8 cellular contexts compared by ENCODE assay signal in the genomic region with DNA sequence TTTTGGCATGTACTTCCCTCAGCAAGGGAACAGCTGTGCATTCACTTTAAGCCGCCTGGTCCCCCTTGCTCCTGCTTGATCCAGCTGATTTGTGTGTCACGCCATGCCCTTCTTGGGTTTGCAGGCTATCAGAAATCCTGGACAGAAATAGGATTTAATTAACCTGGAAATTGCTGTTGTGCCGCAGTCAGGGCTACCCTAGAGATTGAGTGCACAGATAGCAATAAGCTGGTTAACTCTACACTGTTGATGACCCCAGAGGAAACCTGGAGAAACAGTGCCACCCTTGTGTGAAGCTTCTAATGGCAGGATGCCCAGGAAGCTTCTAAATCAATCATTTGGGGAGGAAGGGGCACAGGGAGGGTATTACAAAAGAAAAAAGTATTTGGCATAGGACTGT.
DNase-seq lines count a peak whose midpoint lies in the region; ATAC-seq, FAIRE-seq and TF ChIP-seq lines count a peak whose summit lies in the region.

No MANE protein-coding gene starts in this region.

- H3K4me1 ChIP-seq in H1 (replicated peaks in 1 of 4; ENCODE audit: control insufficient read depth in 3 of 4, insufficient read depth in 4 of 4, low read length in 3 of 4) (peaks cover 5 to 38% (median 25%) of the 10 kb centered on the region in 4 experiments; a peak in 6 of 7 replicates), Peyer's patch (peaks cover 0 to 20% (median 0%) of the 10 kb centered on the region in 4 donors)

- H3K27me3 ChIP-seq in H1 (replicated peaks in 1 of 4; ENCODE audit: control insufficient read depth in 3 of 4, extremely low read depth in 1 of 4, insufficient read depth in 3 of 4, low read length in 3 of 4) = no peaks in the 10 kb centered on the region
- no peaks in the 10 kb centered on the region for H3K27me3 ChIP-seq in Peyer's patch

- H3K4me3 Mint-ChIP-seq in activated naive CD4-positive, alpha-beta T cell treated with anti-CD3 and anti-CD28 coated beads for 36 hours = no peak overlapping the region
- H3K4me3 Mint-ChIP-seq in type B pancreatic cell = peak overlapping the region; percentile 11

- intact Hi-C loops in activated naive CD4-positive, alpha-beta T cell treated with anti-CD3 and anti-CD28 coated beads for 36 hours (cut with micrococcal nuclease) = no loop called here

- 83% methylated on average over 3 of the region's 3 CpGs; no CpG with 5 or more reads in 1 of the 2 experiments for WGBS in H1 (ENCODE audit: extremely low coverage in 1 of 2, insufficient coverage in 1 of 2, insufficient read length in 1 of 2, insufficient replicate concordance in 2 of 2, low coverage in 1 of 2, low lambda C conversion rate in 2 of 2, missing lambda C conversion rate in 1 of 2), 2 experiments

- no peak overlapping the region for H2BK120ac ChIP-seq in H1 (replicated peaks; ENCODE audit: low read depth, low read length)

- no peak for ATAC-seq in GM19023 (IDR thresholded peaks at IDR 0.05; ENCODE audit: unreplicated experiment)

- peaks cover 47% of the 10 kb centered on the region for H3K4me1 Mint-ChIP-seq in activated naive CD4-positive, alpha-beta T cell treated with anti-CD3 and anti-CD28 coated beads for 36 hours (ENCODE audit: low read depth)
- peaks cover 72% of the 10 kb centered on the region for H3K4me1 Mint-ChIP-seq in type B pancreatic cell (ENCODE audit: unreplicated experiment)

- H3K27ac Mint-ChIP-seq in activated naive CD4-positive, alpha-beta T cell treated with anti-CD3 and anti-CD28 coated beads for 36 hours = no peak overlapping the region
- no peak overlapping the region for H3K27ac Mint-ChIP-seq in type B pancreatic cell

- TF ChIP-seq RAD21 in H1 (IDR thresholded peaks at IDR 0.05 in 1 of 2, conservative IDR thresholded peaks at IDR 0.05 in 1 of 2; ENCODE audit: low read depth in 2 of 2, low read length in 2 of 2) = peak; percentile 25 to 48; a peak in 3 of 4 replicates

- TF ChIP-seq CTCF in H1 (IDR thresholded peaks at IDR 0.05; ENCODE audit: control extremely low read depth in 1 of 3, insufficient read depth in 1 of 3, low read depth in 1 of 3, low read length in 3 of 3) = peak in 2 of 3 experiments; percentile 16 to 26; a peak in 2 of 4 replicates
- no peak for TF ChIP-seq CTCF in type B pancreatic cell (conservative IDR thresholded peaks at IDR 0.05)
- TF ChIP-seq CTCF in Peyer's patch (IDR thresholded peaks at IDR 0.05) = peak in 3 of 6 experiments; percentile 19 to 31 (median 24)

- H3K4me3 ChIP-seq in H1 (ENCODE audit: extremely low read depth in 1 of 4, insufficient read depth in 2 of 4, low read depth in 3 of 4, low read length in 4 of 4) (no peak overlapping the region), Peyer's patch (no peak overlapping the region)

- H4K5ac ChIP-seq in H1 (ENCODE audit: insufficient read length, low read depth, low read length) = no peak overlapping the region

- H4K8ac ChIP-seq in H1 (ENCODE audit: extremely low read depth, insufficient read depth, low read length) = no peak overlapping the region

- no peak for TF ChIP-seq EP300 in H1 (IDR thresholded peaks at IDR 0.05; ENCODE audit: borderline replicate concordance in 1 of 2, low read depth in 2 of 2, low read length in 2 of 2)

- no peak for FAIRE-seq in H1 (lab: Jason Lieb, UNC)

- H2BK20ac ChIP-seq in H1 (ENCODE audit: low read length) = no peak overlapping the region

- peaks cover 74 to 100% of the 10 kb centered on the region in 2 experiments for H3K79me2 ChIP-seq in H1 (ENCODE audit: control insufficient read depth in 1 of 2, insufficient read depth in 2 of 2, low read length in 2 of 2)

- no peak overlapping the region for H2BK5ac ChIP-seq in H1 (ENCODE audit: low read depth, low read length)

- no peak overlapping the region for H3K56ac ChIP-seq in H1 (replicated peaks; ENCODE audit: insufficient read length, low read depth, low read length)

- no peak overlapping the region for H3K18ac ChIP-seq in H1 (ENCODE audit: extremely low read depth, low read length)

- no peak overlapping the region for H3K14ac ChIP-seq in H1 (ENCODE audit: insufficient read length)

- no peak overlapping the region for H3K4ac ChIP-seq in H1 (replicated peaks; ENCODE audit: insufficient read length, low read depth, low read length)

- peaks cover 21% of the 10 kb centered on the region for H3K79me1 ChIP-seq in H1 (ENCODE audit: low read depth, low read length)

- no peak overlapping the region for H4K91ac ChIP-seq in H1 (replicated peaks; ENCODE audit: insufficient read length, low read length)

- H3K23me2 ChIP-seq in H1 (ENCODE audit: low read depth, low read length) = no peaks in the 10 kb centered on the region

- peaks cover 54 to 65% of the 10 kb centered on the region in 2 experiments for H4K20me1 ChIP-seq in H1 (replicated peaks in 1 of 2; ENCODE audit: control insufficient read depth in 1 of 2, insufficient read depth in 2 of 2, low read length in 2 of 2)

- no peak overlapping the region for H2AFZ ChIP-seq in H1 (ENCODE audit: low read length)

- H3K9me3 ChIP-seq in H1 (ENCODE audit: insufficient read depth in 2 of 2, low read depth in 1 of 2, low read length in 1 of 2) (no peaks in the 10 kb centered on the region), Peyer's patch (no peaks in the 10 kb centered on the region)

- DNase-seq in activated naive CD4-positive, alpha-beta T cell treated with anti-CD3 and anti-CD28 coated beads for 36 hours = peak; percentile 20
- DNase-seq in activated naive CD4-positive, alpha-beta T cell treated with Interleukin-2 at 50 U/mL for 16 hours = no peak
- DNase-seq in NCI-H2227 (lab: John Stamatoyannopoulos, UW; ENCODE audit: unreplicated experiment) (peak; percentile 35), H1 (ENCODE audit: low read depth in 1 of 2, low spot score in 2 of 2) (no peak), type B pancreatic cell (ENCODE audit: extremely low spot score, unreplicated experiment) (no peak), Peyer's patch (no peak), T-helper 9 cell (no peak)

- H3K27me3 Mint-ChIP-seq in activated naive CD4-positive, alpha-beta T cell treated with anti-CD3 and anti-CD28 coated beads for 36 hours (ENCODE audit: low read depth) = no peaks in the 10 kb centered on the region
- no peaks in the 10 kb centered on the region for H3K27me3 Mint-ChIP-seq in type B pancreatic cell

- no peak overlapping the region for H3K23ac ChIP-seq in H1 (ENCODE audit: insufficient read length)

- no peak overlapping the region for H3K9ac ChIP-seq in H1 (replicated peaks in 1 of 4; ENCODE audit: extremely low read depth in 1 of 4, low read depth in 3 of 4, low read length in 3 of 4)

- no peak overlapping the region for H2BK15ac ChIP-seq in H1 (ENCODE audit: low read length)

- POLR2A ChIA-PET in H1 (lab: Charles Lee; ENCODE audit: partially characterized antibody) = interaction anchor here (1.0 kb wide), 1 partner anchor 10 kb away, joined by 3 read pairs; no protein-coding TSS in a partner anchor

- H3K4me2 ChIP-seq in H1 (ENCODE audit: insufficient read depth in 1 of 2, low read depth in 2 of 2, low read length in 2 of 2) = peak overlapping the region in 1 of 2 experiments; percentile 29; a peak in 1 of 4 replicates

- H3K27ac ChIP-seq in H1 (ENCODE audit: low read depth, low read length) (no peak overlapping the region), Peyer's patch (no peak overlapping the region)

- no peaks in the 10 kb centered on the region for H3K9me3 Mint-ChIP-seq in activated naive CD4-positive, alpha-beta T cell treated with anti-CD3 and anti-CD28 coated beads for 36 hours
- no peaks in the 10 kb centered on the region for H3K9me3 Mint-ChIP-seq in type B pancreatic cell

- H3K36me3 Mint-ChIP-seq in activated naive CD4-positive, alpha-beta T cell treated with anti-CD3 and anti-CD28 coated beads for 36 hours (ENCODE audit: low read depth) = no peaks in the 10 kb centered on the region
- H3K36me3 Mint-ChIP-seq in type B pancreatic cell = no peaks in the 10 kb centered on the region

- no peak overlapping the region for H2AK5ac ChIP-seq in H1 (ENCODE audit: low read depth, low read length)

- H3K36me3 ChIP-seq in H1 (ENCODE audit: control insufficient read depth in 2 of 4, insufficient read depth in 4 of 4, low read length in 3 of 4) (peaks cover 0 to 6% (median 0%) of the 10 kb centered on the region in 4 experiments; a peak in 1 of 8 replicates), Peyer's patch (no peaks in the 10 kb centered on the region)

- no peak for TF ChIP-seq POLR2A in H1 (IDR thresholded peaks at IDR 0.05; ENCODE audit: control extremely low read depth in 1 of 2, low read depth in 2 of 2, low read length in 2 of 2)
- TF ChIP-seq POLR2A in Peyer's patch (IDR thresholded peaks at IDR 0.05) = no peak

- no peak overlapping the region for H2BK12ac ChIP-seq in H1 (ENCODE audit: low read depth, low read length)

- CTCF ChIA-PET in activated naive CD4-positive, alpha-beta T cell treated with anti-CD3 and anti-CD28 coated beads for 36 hours (lab: Charles Lee) = interaction anchor here (1.2 to 1.4 kb wide), 4 partner anchors 12 to 118 kb away, joined by 3 to 4 read pairs (median 3); no protein-coding TSS in a partner anchor
- CTCF ChIA-PET in H1 (lab: Charles Lee; ENCODE audit: partially characterized antibody) = interaction anchor here (0.5 to 2.3 kb wide), 10 partner anchors 10 to 250 kb away, joined by 3 to 11 read pairs (median 3); no protein-coding TSS in a partner anchor

TF ChIP-seq in H1, 55 proteins besides CTCF, POLR2A, EP300 and RAD21:
- no peak for TF ChIP-seq SP1 (IDR thresholded peaks at IDR 0.05; ENCODE audit: low read depth, low read length)
- no peak for TF ChIP-seq PHF8 (conservative IDR thresholded peaks at IDR 0.05; ENCODE audit: low read depth, low read length)
- TF ChIP-seq, protein P1, sequence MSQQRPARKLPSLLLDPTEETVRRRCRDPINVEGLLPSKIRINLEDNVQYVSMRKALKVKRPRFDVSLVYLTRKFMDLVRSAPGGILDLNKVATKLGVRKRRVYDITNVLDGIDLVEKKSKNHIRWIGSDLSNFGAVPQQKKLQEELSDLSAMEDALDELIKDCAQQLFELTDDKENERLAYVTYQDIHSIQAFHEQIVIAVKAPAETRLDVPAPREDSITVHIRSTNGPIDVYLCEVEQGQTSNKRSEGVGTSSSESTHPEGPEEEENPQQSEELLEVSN (IDR thresholded peaks at IDR 0.05) = no peak
- no peak for TF ChIP-seq TBP (IDR thresholded peaks at IDR 0.05; ENCODE audit: low read depth, low read length)

Comparison
In these comparisons a context has a peak if more than half of its experiments do, and no peak if none do; other contexts are left out.
1. DNase-seq: peak in activated naive CD4-positive, alpha-beta T cell treated with anti-CD3 and anti-CD28 coated beads for 36 hours (single experiment) and NCI-H2227 (single experiment); none in activated naive CD4-positive, alpha-beta T cell treated with Interleukin-2 at 50 U/mL for 16 hours (single experiment), H1 (0 of 2), type B pancreatic cell (single experiment), Peyer's patch (0 of 3) and T-helper 9 cell (single experiment).